Comparison of ENCODE assay signal across 8 cellular contexts in the genomic region with DNA sequence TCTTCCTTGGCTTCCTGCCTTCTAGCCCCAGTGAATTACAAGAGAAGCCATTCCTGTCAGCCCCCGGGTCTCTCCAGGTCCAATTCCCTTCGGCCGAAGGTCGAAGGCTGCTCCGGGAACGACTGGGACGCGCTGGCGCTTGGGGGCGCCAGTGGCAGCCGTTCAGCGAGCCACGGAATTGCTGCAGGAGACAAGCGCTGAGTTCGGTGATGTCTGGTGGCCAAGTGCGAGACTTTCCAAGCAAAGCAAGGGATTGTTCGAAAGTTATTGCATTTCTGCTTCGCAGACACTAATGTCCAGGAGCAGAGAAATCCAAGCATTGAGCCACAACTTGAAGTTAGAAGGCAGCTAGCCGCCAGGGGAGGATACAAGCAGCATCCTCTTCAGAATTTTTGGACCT. TPM values are rescaled to one million over a fixed set of nuclear protein-coding genes. Genes with fewer than 3 reads are reported as not detected.
DNase-seq lines count a peak whose midpoint lies in the region; ATAC-seq, FAIRE-seq and TF ChIP-seq lines count a peak whose summit lies in the region.

No MANE protein-coding gene starts in this region.

- BruUV-seq in HepG2 (replicated peaks; lab: Mats Ljungman, UMichigan) = no TSS peak

- H3K27me3 ChIP-seq in HUES64 (ENCODE audit: insufficient read depth, low read length) = peaks cover 68% of the 10 kb centered on the region
- peaks cover 0 to 46% of the 10 kb centered on the region in 2 donors for H3K27me3 ChIP-seq in breast epithelium
- no peaks in the 10 kb centered on the region; a peak in 1 of 5 replicates for H3K27me3 ChIP-seq in HepG2 (ENCODE audit: control insufficient read depth in 1 of 2, insufficient read depth in 2 of 2, low read length in 2 of 2)
- H3K27me3 ChIP-seq in transverse colon = peaks cover 78% of the 10 kb centered on the region

- no peak overlapping the region for H3K27ac ChIP-seq in HUES64 (ENCODE audit: low read depth, low read length)
- no peak overlapping the region for H3K27ac ChIP-seq in breast epithelium
- no peak overlapping the region for H3K27ac ChIP-seq in HepG2 (ENCODE audit: extremely low read length, insufficient read depth, low read length)
- H3K27ac ChIP-seq in transverse colon = no peak overlapping the region

- FAIRE-seq in HepG2 (lab: Jason Lieb, UNC) = no peak

- TF ChIP-seq POLR2A in breast epithelium (IDR thresholded peaks at IDR 0.05) (no peak), HepG2 (IDR thresholded peaks at IDR 0.05; ENCODE audit: insufficient read depth in 1 of 2, low read depth in 2 of 2, low read length in 2 of 2) (no peak), transverse colon (IDR thresholded peaks at IDR 0.05) (no peak)

- peak overlapping the region; percentile 70 for H3K4me3 ChIP-seq in HUES64 (ENCODE audit: low read length)
- H3K4me3 ChIP-seq in breast epithelium = peak overlapping the region; percentile 47 to 65 (median 49)
- no peak overlapping the region for H3K4me3 ChIP-seq in HepG2 (replicated peaks in 1 of 3; ENCODE audit: insufficient read depth in 1 of 3, low read depth in 2 of 3, low read length in 3 of 3)
- peak overlapping the region in 1 of 4 donors; percentile 48 for H3K4me3 ChIP-seq in transverse colon

- intact Hi-C loops in breast epithelium (cut with DNase I; ENCODE audit: low total_unique reads) (no loop called here), HepG2 (cut with micrococcal nuclease; ENCODE audit: unreplicated experiment) (no loop called here), transverse colon (cut with DNase I; ENCODE audit: low total_unique reads) (loop anchor here (10.0 kb wide), 1 partner anchor 148 kb away; no protein-coding TSS in a partner anchor)

- H3K9me3 ChIP-seq in HUES64 (ENCODE audit: insufficient read depth, low read depth, low read length) (no peaks in the 10 kb centered on the region), breast epithelium (no peaks in the 10 kb centered on the region), HepG2 (ENCODE audit: low read length) (no peaks in the 10 kb centered on the region), transverse colon (no peaks in the 10 kb centered on the region)

- DNase-seq in ELF-1 (ENCODE audit: low read depth, low spot score) (peak; percentile 78), breast epithelium (ENCODE audit: low spot score in 2 of 2) (no peak), HepG2 (ENCODE audit: low spot score) (no peak), transverse colon (peak; percentile 8), NCI-H1436 (lab: John Stamatoyannopoulos, UW) (no peak)
- no peak for DNase-seq in central memory CD4-positive, alpha-beta T cell

- POLR2A ChIA-PET in HepG2 (lab: Yijun Ruan, JAX) = no interaction called here

- H3K79me2 ChIP-seq in HepG2 (ENCODE audit: insufficient read depth, low read length) = no peaks in the 10 kb centered on the region

- CTCF ChIA-PET in HepG2 (lab: Yijun Ruan, JAX; ENCODE audit: low intra/inter-chr PET ratio, low total read pairs) = no interaction called here

- in situ Hi-C loops in HepG2 (cut with HindIII; ENCODE audit: extremely low pct_ligation_motif_present, low pct_unique_long_range_greater_than_20kb) = no loop called here
- in situ Hi-C loops in transverse colon (cut with MboI; ENCODE audit: low pct_ligation_motif_present in 1 of 4, low pct_unique_long_range_greater_than_20kb in 1 of 4, low sequenced_read_pairs in 3 of 4) = loop anchor here in 1 of 4 donors (25.0 kb wide), 1 partner anchor 625 kb away; no protein-coding TSS in a partner anchor

- H3K36me3 ChIP-seq in HUES64 (ENCODE audit: insufficient read depth, low read length) (no peaks in the 10 kb centered on the region), breast epithelium (no peaks in the 10 kb centered on the region), HepG2 (replicated peaks in 1 of 2; ENCODE audit: control insufficient read depth in 1 of 2, insufficient read depth in 2 of 2, low read length in 2 of 2) (no peaks in the 10 kb centered on the region), transverse colon (no peaks in the 10 kb centered on the region)

- no peak for TF ChIP-seq RAD21 in HepG2 (CRISPR knock-in tag; IDR thresholded peaks at IDR 0.05)

- ATAC-seq in HepG2 = peak; percentile 79
- ATAC-seq in HG02610 (IDR thresholded peaks at IDR 0.05; ENCODE audit: unreplicated experiment) = no peak

- H4K20me1 ChIP-seq in HepG2 (ENCODE audit: insufficient read depth, low read length) = no peaks in the 10 kb centered on the region

- no peak overlapping the region; the same call in 1 of the 2 replicates for H3K4me2 ChIP-seq in HepG2 (ENCODE audit: low read depth, low read length)

- no peak overlapping the region for H3K9ac ChIP-seq in HUES64 (ENCODE audit: low read depth, low read length)
- H3K9ac ChIP-seq in HepG2 (ENCODE audit: insufficient read depth, low read depth, low read length) = no peak overlapping the region

- no peak overlapping the region for H2AFZ ChIP-seq in HepG2 (ENCODE audit: low read length)

- TF ChIP-seq CTCF in breast epithelium (IDR thresholded peaks at IDR 0.05) (no peak), HepG2 (CRISPR knock-in tag; IDR thresholded peaks at IDR 0.05) (peak; percentile 63), transverse colon (IDR thresholded peaks at IDR 0.05) (peak; percentile 13 to 35 (median 23))

- no peak for TF ChIP-seq EP300 in HepG2 (IDR thresholded peaks at IDR 0.05; ENCODE audit: low read depth in 2 of 2, low read length in 2 of 2)
- TF ChIP-seq EP300 in HepG2 (CRISPR knock-in tag; IDR thresholded peaks at IDR 0.05; ENCODE audit: borderline replicate concordance) = no peak
- TF ChIP-seq EP300 in transverse colon (IDR thresholded peaks at IDR 0.05; ENCODE audit: low read depth) = no peak

- 4% methylated on average over 19 of the region's 19 CpGs for WGBS in HUES64
- WGBS in HepG2 (ENCODE audit: low lambda C conversion rate) = 9% methylated on average over 19 of the region's 19 CpGs
- 8% methylated on average over 19 of the region's 19 CpGs; no CpG with 5 or more reads in 1 of the 2 donors for WGBS in transverse colon (ENCODE audit: low coverage in 1 of 2), 2 donors

- H3K4me1 ChIP-seq in HUES64 (ENCODE audit: insufficient read depth, low read length) (peaks cover 13% of the 10 kb centered on the region; the same call in 1 of the 2 replicates), breast epithelium (peaks cover 2 to 15% of the 10 kb centered on the region in 2 donors), HepG2 (ENCODE audit: insufficient read depth, low read length) (peaks cover 10% of the 10 kb centered on the region; the same call in 1 of the 2 replicates), transverse colon (peaks cover 0 to 24% (median 15%) of the 10 kb centered on the region in 4 donors)

TF ChIP-seq in HepG2, 621 proteins besides CTCF, POLR2A, EP300 and RAD21 (continues in another document):
- TF ChIP-seq BORCS8-MEF2B (CRISPR knock-in tag; IDR thresholded peaks at IDR 0.05) (no peak), ZNF143 (CRISPR knock-in tag; IDR thresholded peaks at IDR 0.05) (no peak), KDM2A (CRISPR knock-in tag; IDR thresholded peaks at IDR 0.05; ENCODE audit: borderline replicate concordance, low read depth) (peak; percentile 51; the same call in 1 of the 2 replicates)
- TF ChIP-seq, protein P1, sequence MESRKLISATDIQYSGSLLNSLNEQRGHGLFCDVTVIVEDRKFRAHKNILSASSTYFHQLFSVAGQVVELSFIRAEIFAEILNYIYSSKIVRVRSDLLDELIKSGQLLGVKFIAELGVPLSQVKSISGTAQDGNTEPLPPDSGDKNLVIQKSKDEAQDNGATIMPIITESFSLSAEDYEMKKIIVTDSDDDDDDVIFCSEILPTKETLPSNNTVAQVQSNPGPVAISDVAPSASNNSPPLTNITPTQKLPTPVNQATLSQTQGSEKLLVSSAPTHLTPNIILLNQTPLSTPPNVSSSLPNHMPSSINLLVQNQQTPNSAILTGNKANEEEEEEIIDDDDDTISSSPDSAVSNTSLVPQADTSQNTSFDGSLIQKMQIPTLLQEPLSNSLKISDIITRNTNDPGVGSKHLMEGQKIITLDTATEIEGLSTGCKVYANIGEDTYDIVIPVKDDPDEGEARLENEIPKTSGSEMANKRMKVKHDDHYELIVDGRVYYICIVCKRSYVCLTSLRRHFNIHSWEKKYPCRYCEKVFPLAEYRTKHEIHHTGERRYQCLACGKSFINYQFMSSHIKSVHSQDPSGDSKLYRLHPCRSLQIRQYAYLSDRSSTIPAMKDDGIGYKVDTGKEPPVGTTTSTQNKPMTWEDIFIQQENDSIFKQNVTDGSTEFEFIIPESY (CRISPR knock-in tag; IDR thresholded peaks at IDR 0.05) = no peak

RNA-seq across cellular contexts. Expression of a gene that starts 1.1 kb away (rescaled TPM):
- 0.35 TPM for polyA plus RNA-seq in HUES64 (2013, experiment 1 of 2)
- polyA plus RNA-seq in HUES64 (2013, experiment 2 of 2) = 0.44 TPM
- total RNA-seq in breast epithelium (1 to 10 TPM; 1.6 to 5.8 (median 1.6) TPM), HepG2 (2016; rRNA removed; fragmentation: Illumina TruSeq; extraction: Trizol) (not detected in 2 replicates), transverse colon (1 to 10 TPM in 1 of 4 donors, under 1 TPM in 1, not detected in 2; 0.55 to 1.3 TPM)
- not detected in 2 replicates for total RNA-seq in HepG2 (2016; cell fraction: cytosol; rRNA removed; fragmentation: Illumina TruSeq; extraction: Trizol; ENCODE audit: low read depth)
- total RNA-seq in HepG2 (2016; cell fraction: insoluble cytoplasmic fraction; rRNA removed; fragmentation: Illumina TruSeq; extraction: Trizol) = not detected in 2 replicates
- total RNA-seq in HepG2 (2016; cell fraction: membrane; rRNA removed; fragmentation: Illumina TruSeq; extraction: Trizol) = not detected in 2 replicates
- 0.09 TPM in 1 of 2 replicates, not detected in the other for total RNA-seq in HepG2 (2016; cell fraction: nucleus; rRNA removed; fragmentation: Illumina TruSeq; extraction: Trizol)
- not detected in 2 replicates for polyA plus RNA-seq in HepG2 (2011; rRNA removed)
- polyA plus RNA-seq in HepG2 (2011; cell fraction: cytosol; rRNA removed) = not detected in 2 replicates
- not detected in 2 replicates for polyA plus RNA-seq in HepG2 (2011; cell fraction: nucleus; rRNA removed)
- polyA plus RNA-seq in HepG2 (2012) = not detected in 2 replicates
- not detected in 2 replicates for polyA plus RNA-seq in HepG2 (2016; cell fraction: cytosol; fragmentation: Illumina TruSeq; extraction: Trizol; ENCODE audit: low read depth)
- polyA plus RNA-seq in HepG2 (2016; cell fraction: insoluble cytoplasmic fraction; fragmentation: Illumina TruSeq; extraction: Trizol; ENCODE audit: low read depth) = not detected in 2 replicates
- polyA plus RNA-seq in HepG2 (2016; cell fraction: membrane; fragmentation: Illumina TruSeq; extraction: Trizol; ENCODE audit: low read depth) = not detected in 2 replicates
- polyA plus RNA-seq in HepG2 (2016; cell fraction: nucleus; fragmentation: Illumina TruSeq; extraction: Trizol; ENCODE audit: insufficient read depth, low read depth) = not detected in 2 replicates
- not detected in 2 replicates for polyA minus RNA-seq in HepG2 (2011; rRNA and poly(A)+ RNA removed; ENCODE audit: low replicate concordance)
- polyA minus RNA-seq in HepG2 (2011; cell fraction: cytosol; rRNA and poly(A)+ RNA removed) = not detected in 2 replicates
- polyA minus RNA-seq in HepG2 (2011; cell fraction: nucleus; rRNA and poly(A)+ RNA removed) = 0.12 TPM in 1 of 2 replicates, not detected in the other

Comparison
In these comparisons a context has a peak if more than half of its experiments do, and no peak if none do; other contexts are left out.
1. DNase-seq: peak in ELF-1 (single experiment) and transverse colon (single experiment); none in breast epithelium (0 of 2), HepG2 (single experiment), NCI-H1436 (single experiment) and central memory CD4-positive, alpha-beta T cell (single experiment).
2. H3K4me3 ChIP-seq: peak in HUES64 (single experiment) and breast epithelium (3 of 3); none in HepG2 (0 of 3).
3. CTCF ChIP-seq: peak in HepG2 (single experiment) and transverse colon (5 of 5); none in breast epithelium (0 of 3).